In genomic region chr4:3369781-3370660, GRCh38 we compare ENCODE assay signal across 8 cellular contexts.
DNase-seq lines count a peak whose midpoint lies in the region; ATAC-seq and TF ChIP-seq lines count a peak whose summit lies in the region.

No MANE protein-coding gene starts in this region.

- CTCF ChIA-PET in AG04450 (lab: Charles Lee) (interaction anchor here (1.0 to 3.0 kb wide), 3 partner anchors 24 to 263 kb away, joined by 3 to 19 read pairs (median 10); no protein-coding TSS in a partner anchor), SK-N-SH (lab: Yijun Ruan, JAX) (interaction anchor here (0.7 to 2.0 kb wide), 7 partner anchors 16 to 177 kb away, joined by 3 to 7 read pairs (median 5); no protein-coding TSS in a partner anchor), PC-9 (lab: Charles Lee) (no interaction called here)

- H3K36me3 ChIP-seq in GM23248 (ENCODE audit: low read depth) (no peaks in the 10 kb centered on the region), SK-N-SH (replicated peaks in 1 of 2; ENCODE audit: control insufficient read depth in 1 of 2, insufficient read depth in 2 of 2, low read length in 1 of 2) (no peaks in the 10 kb centered on the region), PC-9 (ENCODE audit: low read depth) (no peaks in the 10 kb centered on the region)

- H3K79me2 ChIP-seq in GM23248 (ENCODE audit: insufficient read depth) (peaks cover 30% of the 10 kb centered on the region), SK-N-SH (ENCODE audit: insufficient read depth) (peaks cover 44% of the 10 kb centered on the region), PC-9 (ENCODE audit: low read depth) (no peaks in the 10 kb centered on the region)

- in situ Hi-C loops in GM23248 (cut with MboI): no loop called here

- H3K4me3 ChIP-seq in AG04450 (ENCODE audit: low read depth, low read length): peak overlapping the region; percentile 49
- peak overlapping the region; percentile 69 for H3K4me3 ChIP-seq in GM23248
- H3K4me3 ChIP-seq in SK-N-SH (ENCODE audit: low read depth in 2 of 2, low read length in 1 of 2): peak overlapping the region; percentile 25 to 62; a peak in 3 of 4 replicates
- H3K4me3 ChIP-seq in dorsolateral prefrontal cortex: peak overlapping the region; percentile 2 to 62 (median 46)
- H3K4me3 ChIP-seq in PC-9: no peak overlapping the region

- TF ChIP-seq CTCF in AG04450 (IDR thresholded peaks at IDR 0.05; ENCODE audit: low read depth, low read length) (no peak; the same call in 1 of the 2 replicates), SK-N-SH (IDR thresholded peaks at IDR 0.05) (peak; percentile 24; the same call in 1 of the 2 replicates), dorsolateral prefrontal cortex (IDR thresholded peaks at IDR 0.05 in 54 of 56, conservative IDR thresholded peaks at IDR 0.05 in 2 of 56; ENCODE audit: low read depth in 1 of 56, partially characterized antibody in 56 of 56) (peak in 2 of 56 donors; percentile 10 to 14), PC-9 (conservative IDR thresholded peaks at IDR 0.05) (no peak)

- intact Hi-C loops in dorsolateral prefrontal cortex (cut with DNase I): no loop called here
- intact Hi-C loops in PC-9 (cut with micrococcal nuclease; ENCODE audit: unreplicated experiment): no loop called here

- POLR2A ChIA-PET in AG04450 (lab: Yijun Ruan, JAX): interaction anchor here (1.0 kb wide), 1 partner anchor 28 kb away, joined by 3 read pairs; no protein-coding TSS in a partner anchor
- POLR2A ChIA-PET in SK-N-SH (lab: Yijun Ruan, JAX): no interaction called here
- POLR2A ChIA-PET in PC-9 (lab: Charles Lee; ENCODE audit: unreplicated experiment): interaction anchor here (0.6 kb wide), 1 partner anchor 76 kb away, joined by 3 read pairs; no protein-coding TSS in a partner anchor

- H3K4me2 ChIP-seq in GM23248 (ENCODE audit: unreplicated experiment) (peak overlapping the region; percentile 83), SK-N-SH (peak overlapping the region; percentile 90), PC-9 (no peak overlapping the region)

- ATAC-seq in GM18909 (IDR thresholded peaks at IDR 0.05; ENCODE audit: poor library complexity, unreplicated experiment) (no peak), HG02623 (IDR thresholded peaks at IDR 0.05; ENCODE audit: unreplicated experiment) (no peak)

- peak overlapping the region; percentile 33 for H2AFZ ChIP-seq in GM23248
- H2AFZ ChIP-seq in SK-N-SH (ENCODE audit: low read depth): peak overlapping the region; percentile 52; the same call in 1 of the 2 replicates
- H2AFZ ChIP-seq in PC-9: no peak overlapping the region

- no peaks in the 10 kb centered on the region for H3K27me3 ChIP-seq in AG04450 (ENCODE audit: control insufficient read depth, insufficient read depth, low read length)
- no peaks in the 10 kb centered on the region for H3K27me3 ChIP-seq in GM23248 (replicated peaks; ENCODE audit: insufficient read depth)
- H3K27me3 ChIP-seq in SK-N-SH (ENCODE audit: insufficient read depth): no peaks in the 10 kb centered on the region
- peaks cover 0 to 4% (median 0%) of the 10 kb centered on the region in 45 donors for H3K27me3 ChIP-seq in dorsolateral prefrontal cortex
- H3K27me3 ChIP-seq in PC-9 (ENCODE audit: insufficient read depth, low read depth): no peaks in the 10 kb centered on the region

- BruUV-seq in PC-9 (replicated peaks; lab: Mats Ljungman, UMichigan): no TSS peak

- TF ChIP-seq EP300 in SK-N-SH (IDR thresholded peaks at IDR 0.05; ENCODE audit: borderline replicate concordance in 1 of 2, low read depth in 1 of 2, low read length in 1 of 2): no peak; a peak in 1 of 4 replicates

- H3K9me3 ChIP-seq in AG04450 (ENCODE audit: control insufficient read depth, insufficient read depth, low read length) (peaks cover 3% of the 10 kb centered on the region; the same call in 1 of the 2 replicates), GM23248 (ENCODE audit: low read depth) (no peaks in the 10 kb centered on the region), SK-N-SH (no peaks in the 10 kb centered on the region), PC-9 (ENCODE audit: insufficient read depth, low read depth) (no peaks in the 10 kb centered on the region)

- H3F3A ChIP-seq in GM23248 (ENCODE audit: insufficient read depth) (peaks cover 12% of the 10 kb centered on the region; the same call in 1 of the 2 replicates), SK-N-SH (replicated peaks; ENCODE audit: insufficient read depth) (peaks cover 23% of the 10 kb centered on the region), PC-9 (ENCODE audit: insufficient read depth, low read depth) (no peaks in the 10 kb centered on the region)

- no peaks in the 10 kb centered on the region for H3K9me2 ChIP-seq in GM23248 (ENCODE audit: insufficient read depth)
- H3K9me2 ChIP-seq in SK-N-SH: no peaks in the 10 kb centered on the region
- H3K9me2 ChIP-seq in PC-9 (ENCODE audit: insufficient read depth): no peaks in the 10 kb centered on the region

- DNase-seq in AG04450 (ENCODE audit: low read depth, low spot score) (peak; percentile 57), GM23248 (peak; percentile 96), SK-N-SH (peak; percentile 69), dorsolateral prefrontal cortex (peak in 3 of 10 donors; percentile 53 to 67 (median 58)), midbrain (lab: John Stamatoyannopoulos, UW) (peak; percentile 55), PC-9 (no peak)

- WGBS in GM23248 (ENCODE audit: low coverage in 1 of 2, low lambda C conversion rate in 2 of 2, missing lambda C conversion rate in 2 of 2), 2 experiments: 10% methylated on average over 33 of the region's 33 CpGs
- 68% methylated on average over 33 of the region's 33 CpGs for WGBS in SK-N-SH (ENCODE audit: low lambda C conversion rate)

- H3K27ac ChIP-seq in AG04450 (ENCODE audit: low read depth, low read length) (peak overlapping the region; percentile 80), GM23248 (peak overlapping the region; percentile 75), SK-N-SH (ENCODE audit: low read depth in 2 of 2, low read length in 1 of 2) (peak overlapping the region; percentile 17 to 92; a peak in 3 of 4 replicates), dorsolateral prefrontal cortex (peak overlapping the region in 50 of 59 donors; percentile 11 to 86 (median 66)), PC-9 (no peak overlapping the region)

- peak overlapping the region; percentile 65 for H3K9ac ChIP-seq in GM23248
- peak overlapping the region; percentile 64 for H3K9ac ChIP-seq in SK-N-SH

- H4K20me1 ChIP-seq in GM23248 (ENCODE audit: insufficient read depth) (no peaks in the 10 kb centered on the region), SK-N-SH (ENCODE audit: insufficient read depth) (peaks cover 18% of the 10 kb centered on the region), PC-9 (ENCODE audit: insufficient read depth) (no peaks in the 10 kb centered on the region)

- H3K4me1 ChIP-seq in GM23248 (ENCODE audit: insufficient read depth) (peaks cover 23% of the 10 kb centered on the region), SK-N-SH (ENCODE audit: control insufficient read depth in 1 of 2, insufficient read depth in 2 of 2, low read depth in 1 of 2, low read length in 1 of 2) (peaks cover 19 to 28% of the 10 kb centered on the region in 2 experiments), PC-9 (replicated peaks; ENCODE audit: insufficient read depth) (no peaks in the 10 kb centered on the region)

- no peak for TF ChIP-seq RAD21 in SK-N-SH (IDR thresholded peaks at IDR 0.05; ENCODE audit: low read length)

TF ChIP-seq in SK-N-SH, 30 proteins besides CTCF, POLR2A, EP300 and RAD21 (continues in another document):
- TF ChIP-seq REST (IDR thresholded peaks at IDR 0.05; ENCODE audit: low read depth, low read length): no peak
- TF ChIP-seq TEAD4 (IDR thresholded peaks at IDR 0.05; ENCODE audit: borderline replicate concordance, insufficient read depth): no peak
- no peak for TF ChIP-seq CHD2 (IDR thresholded peaks at IDR 0.05; ENCODE audit: low read length, partially characterized antibody)
- no peak for TF ChIP-seq YY1 (IDR thresholded peaks at IDR 0.05; ENCODE audit: low read depth)
- TF ChIP-seq USF1 (IDR thresholded peaks at IDR 0.05; ENCODE audit: borderline replicate concordance, low read depth): no peak
- TF ChIP-seq FOSL2 (IDR thresholded peaks at IDR 0.05; ENCODE audit: borderline replicate concordance, low read depth): no peak; the same call in 1 of the 2 replicates
- TF ChIP-seq TCF12 (IDR thresholded peaks at IDR 0.05): peak; percentile 71
- no peak for TF ChIP-seq FOXJ3 (CRISPR knock-in tag; IDR thresholded peaks at IDR 0.05)
- TF ChIP-seq NFIC (IDR thresholded peaks at IDR 0.05; ENCODE audit: borderline replicate concordance): peak; percentile 41

Comparison
In these comparisons a context has a peak if more than half of its experiments do, and no peak if none do; other contexts are left out.
1. DNase-seq: peak in AG04450 (single experiment), GM23248 (single experiment), SK-N-SH (single experiment) and midbrain (single experiment); none in PC-9 (0 of 2).